ENCODE assay signal across 8 cellular contexts in genomic region chr10:68901106-68901927, GRCh38. TPM values are rescaled to one million over a fixed set of nuclear protein-coding genes. Genes with fewer than 3 reads are reported as not detected.
DNase-seq lines count a peak whose midpoint lies in the region; ATAC-seq and TF ChIP-seq lines count a peak whose summit lies in the region.

TSS of gene DDX50 (plus strand) at chr10:68901315. CDS start at chr10:68901385, 70 bp downstream.

- DNase-seq in NCI-H1694 treated with DMSO at 0.1 percent for 48 hours (lab: John Stamatoyannopoulos, UW) (peak; percentile 98), T-helper 17 cell (peak; percentile 83 to 88 (median 88)), amygdala (lab: John Stamatoyannopoulos, UW) (peak; percentile 88 to 99 (median 96)), left ventricle myocardium inferior (peak; percentile 96), progenitor cell of endocrine pancreas (ENCODE audit: low spot score, unreplicated experiment) (peak; percentile 90)

- H3K27me3 Mint-ChIP-seq in T-helper 17 cell (peaks cover 6% of the 10 kb centered on the region), progenitor cell of endocrine pancreas (no peaks in the 10 kb centered on the region)

- H3K4me1 Mint-ChIP-seq in T-helper 17 cell (peaks cover 29% of the 10 kb centered on the region), progenitor cell of endocrine pancreas (ENCODE audit: low read depth) (peaks cover 20% of the 10 kb centered on the region)

- H3K4me1 ChIP-seq in left ventricle myocardium inferior, result peaks cover 41% of the 10 kb centered on the region
- H3K4me1 ChIP-seq in urinary bladder (ENCODE audit: insufficient read depth), result no peaks in the 10 kb centered on the region

- H3K9me3 ChIP-seq in T-helper 17 cell (ENCODE audit: control insufficient read depth, low read length, poor library complexity, severe bottlenecking) (no peaks in the 10 kb centered on the region), left ventricle myocardium inferior (replicated peaks) (no peaks in the 10 kb centered on the region)

- H3K4me3 ChIP-seq in left ventricle myocardium inferior, result peak within 1 kb of the TSS; percentile 80
- peak within 1 kb of the TSS; percentile 62 for H3K4me3 ChIP-seq in urinary bladder (ENCODE audit: low read depth, low read length)

- peaks cover 4% of the 10 kb centered on the region for H3K36me3 Mint-ChIP-seq in T-helper 17 cell (ENCODE audit: low read depth)
- H3K36me3 Mint-ChIP-seq in progenitor cell of endocrine pancreas (ENCODE audit: insufficient read depth), result peaks cover 4% of the 10 kb centered on the region

- H3K9me3 Mint-ChIP-seq in progenitor cell of endocrine pancreas (ENCODE audit: low read depth), result no peaks in the 10 kb centered on the region

- peak within 1 kb of the TSS; percentile 97 for H3K27ac ChIP-seq in left ventricle myocardium inferior (replicated peaks)
- peak within 1 kb of the TSS; percentile 99 for H3K27ac ChIP-seq in urinary bladder (ENCODE audit: low read depth)

- H3K27ac Mint-ChIP-seq in T-helper 17 cell, result peak within 1 kb of the TSS; percentile 98
- H3K27ac Mint-ChIP-seq in progenitor cell of endocrine pancreas, result peak within 1 kb of the TSS; percentile 99

- H3K36me3 ChIP-seq in left ventricle myocardium inferior, result peaks cover under 1% of the 10 kb centered on the region
- no peaks in the 10 kb centered on the region for H3K36me3 ChIP-seq in urinary bladder (ENCODE audit: insufficient read depth)

- peak; percentile 83 for TF ChIP-seq POLR2A in GM15510 (IDR thresholded peaks at IDR 0.05; ENCODE audit: borderline replicate concordance, extremely low read depth, insufficient read length)

- under 1% methylated on average over 47 of the region's 47 CpGs for WGBS in urinary bladder

- intact Hi-C loops in left ventricle myocardium inferior (cut with micrococcal nuclease), result no loop called here

- ATAC-seq in HG02885 (IDR thresholded peaks at IDR 0.05; ENCODE audit: poor library complexity, unreplicated experiment) (peak; percentile 97), T-helper 17 cell (peak; percentile 97)

- peak; percentile 36 for TF ChIP-seq CTCF in left ventricle myocardium inferior (IDR thresholded peaks at IDR 0.05; ENCODE audit: borderline replicate concordance)
- TF ChIP-seq CTCF in progenitor cell of endocrine pancreas (IDR thresholded peaks at IDR 0.05; ENCODE audit: unreplicated experiment), result peak; percentile 41

- peak within 1 kb of the TSS; percentile 96 for H3K4me3 Mint-ChIP-seq in T-helper 17 cell
- peak within 1 kb of the TSS; percentile 90 for H3K4me3 Mint-ChIP-seq in progenitor cell of endocrine pancreas (ENCODE audit: low read depth)

- H3K27me3 ChIP-seq in left ventricle myocardium inferior (ENCODE audit: low read depth), result no peaks in the 10 kb centered on the region

RNA-seq across cellular contexts. Expression of gene DDX50, which starts in this region (rescaled TPM):
- 10 to 100 TPM; 37.6 to 40.8 TPM for total RNA-seq in T-helper 17 cell
- 20.2 TPM for total RNA-seq in left ventricle myocardium inferior
- total RNA-seq in progenitor cell of endocrine pancreas, result 42.3 and 45.3 TPM in 2 replicates
- 63.4 TPM for total RNA-seq in urinary bladder
- 38.2 TPM for polyA plus RNA-seq in urinary bladder

Comparison
In these comparisons a context has a peak if more than half of its experiments do, and no peak if none do; other contexts are left out.
1. Peak in every context shown above with its lines: DNase-seq, ATAC-seq, H3K4me3 ChIP-seq and H3K27ac ChIP-seq.